1 cellular context compared by ENCODE assay signal in genomic region chr3:45168451-45168850, GRCh38.
TF ChIP-seq lines count a peak whose summit lies in the region.

No MANE protein-coding gene starts in this region.

TF ChIP-seq in GM23338, 12 proteins besides CTCF, POLR2A, EP300 and RAD21 (continued from another document):
- TF ChIP-seq REST (IDR thresholded peaks at IDR 0.05; ENCODE audit: unreplicated experiment) (no peak), ZNF331 (CRISPR knock-in tag; IDR thresholded peaks at IDR 0.05; ENCODE audit: low read depth) (no peak), EZH2phosphoT487 (IDR thresholded peaks at IDR 0.05; ENCODE audit: unreplicated experiment) (no peak), NANOG (IDR thresholded peaks at IDR 0.05; ENCODE audit: borderline replicate concordance) (no peak), ETS1 (IDR thresholded peaks at IDR 0.05) (no peak), EZH2 (IDR thresholded peaks at IDR 0.05; ENCODE audit: low read depth, unreplicated experiment) (no peak)
TF ChIP-seq in GM23338: peak in this region for 0.
